Comparison of ENCODE assay signal across 8 cellular contexts in the genomic region with DNA sequence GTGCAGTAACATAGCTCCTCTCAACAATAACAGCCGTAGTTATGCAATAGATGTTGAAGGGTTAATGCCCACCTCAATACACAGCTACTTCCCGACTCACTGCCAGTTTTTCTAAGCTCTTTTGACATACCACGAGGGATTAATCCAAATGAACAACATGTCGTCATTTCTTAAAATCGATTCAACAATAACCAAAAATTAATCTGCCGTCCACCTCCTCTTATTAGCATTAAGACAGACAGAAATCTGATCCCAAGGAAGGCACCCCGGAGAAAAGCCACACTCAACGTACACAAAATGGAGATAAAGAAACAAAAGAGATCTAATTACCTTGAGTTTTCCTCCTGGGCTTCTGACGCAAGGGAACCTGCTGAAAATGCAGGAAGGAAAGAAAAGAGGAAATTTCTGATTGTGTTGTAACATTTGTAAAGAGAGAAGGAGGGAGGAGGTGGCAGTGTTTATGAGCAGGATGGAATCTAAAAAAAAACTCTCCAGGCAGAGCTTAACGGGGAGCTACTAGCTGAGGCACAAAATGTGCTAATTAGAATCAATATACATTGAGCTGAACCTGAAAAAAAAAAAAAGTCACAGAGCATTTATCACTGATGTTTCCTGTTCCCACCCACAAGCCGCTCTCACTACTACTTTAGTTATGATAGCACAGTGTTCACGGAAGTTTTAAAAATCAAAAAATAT.
A peak's percentile ranks its signal among the peaks of the same experiment; 100 is the strongest.
DNase-seq lines count a peak whose midpoint lies in the region; ATAC-seq and TF ChIP-seq lines count a peak whose summit lies in the region.

No MANE protein-coding gene starts in this region.

- TF ChIP-seq CTCF in prostate gland (IDR thresholded peaks at IDR 0.05): no peak

- H3K27ac Mint-ChIP-seq in stimulated activated memory B cell treated with anti-CD40 and anti-IgM and Interleukin-4, amounts not matched to agents 10 μg/mL and 1 μg/mL and 100 μg/mL, for 72 hours: no peak overlapping the region

- peak; percentile 43 for ATAC-seq in HG02938 (IDR thresholded peaks at IDR 0.05; ENCODE audit: unreplicated experiment)
- peak; percentile 44 for ATAC-seq in stimulated activated memory B cell treated with anti-CD40 and anti-IgM and Interleukin-4, amounts not matched to agents 10 μg/mL and 1 μg/mL and 100 μg/mL, for 72 hours

- peak; percentile 45 for DNase-seq in activated CD4-positive, alpha-beta T cell treated with anti-CD3 and anti-CD28 coated beads for 48 hours
- no peak for DNase-seq in activated CD4-positive, alpha-beta T cell treated with anti-CD3 and anti-CD28 coated beads for 1 hour
- DNase-seq in NOMO-1 (lab: John Stamatoyannopoulos, UW; ENCODE audit: unreplicated experiment in 2 of 2) (peak; percentile 59 to 60), foreskin melanocyte (no peak), prostate gland (ENCODE audit: low spot score) (no peak)

- H3K36me3 ChIP-seq in endocrine pancreas (ENCODE audit: control insufficient read depth, insufficient read depth, low read length) (no peaks in the 10 kb centered on the region), prostate gland (no peaks in the 10 kb centered on the region)

- H3K4me3 ChIP-seq in endocrine pancreas (ENCODE audit: control insufficient read depth, insufficient read depth, low read length) (peak overlapping the region; percentile 56), prostate gland (no peak overlapping the region)

- H3K27ac ChIP-seq in prostate gland: no peak overlapping the region

- peaks cover 7% of the 10 kb centered on the region for H3K9me3 Mint-ChIP-seq in stimulated activated memory B cell treated with anti-CD40 and anti-IgM and Interleukin-4, amounts not matched to agents 10 μg/mL and 1 μg/mL and 100 μg/mL, for 72 hours

- peaks cover 28% of the 10 kb centered on the region for H3K4me1 Mint-ChIP-seq in stimulated activated memory B cell treated with anti-CD40 and anti-IgM and Interleukin-4, amounts not matched to agents 10 μg/mL and 1 μg/mL and 100 μg/mL, for 72 hours

- H3K4me1 ChIP-seq in endocrine pancreas (ENCODE audit: control insufficient read depth, insufficient read depth, low read length) (no peaks in the 10 kb centered on the region), prostate gland (replicated peaks) (no peaks in the 10 kb centered on the region)

- intact Hi-C loops in prostate gland (cut with DNase I): no loop called here

- H3K9me3 ChIP-seq in endocrine pancreas (ENCODE audit: control insufficient read depth, low read length) (no peaks in the 10 kb centered on the region), prostate gland (no peaks in the 10 kb centered on the region)

- peak overlapping the region; percentile 42 for H3K4me3 Mint-ChIP-seq in stimulated activated memory B cell treated with anti-CD40 and anti-IgM and Interleukin-4, amounts not matched to agents 10 μg/mL and 1 μg/mL and 100 μg/mL, for 72 hours

- H3K9ac ChIP-seq in endocrine pancreas (ENCODE audit: control insufficient read depth, insufficient read depth, low read length): no peak overlapping the region

- 46% methylated on average over 12 of the region's 12 CpGs for WGBS in prostate gland

- H3K36me3 Mint-ChIP-seq in stimulated activated memory B cell treated with anti-CD40 and anti-IgM and Interleukin-4, amounts not matched to agents 10 μg/mL and 1 μg/mL and 100 μg/mL, for 72 hours: peaks cover 8% of the 10 kb centered on the region

- H3K27me3 ChIP-seq in endocrine pancreas (ENCODE audit: control insufficient read depth, insufficient read depth, low read length) (no peaks in the 10 kb centered on the region), prostate gland (replicated peaks; ENCODE audit: insufficient read depth) (no peaks in the 10 kb centered on the region)

- TF ChIP-seq POLR2A in prostate gland (IDR thresholded peaks at IDR 0.05): no peak

- peaks cover 13% of the 10 kb centered on the region for H3K27me3 Mint-ChIP-seq in stimulated activated memory B cell treated with anti-CD40 and anti-IgM and Interleukin-4, amounts not matched to agents 10 μg/mL and 1 μg/mL and 100 μg/mL, for 72 hours

Comparison
In these comparisons a context has a peak if more than half of its experiments do, and no peak if none do; other contexts are left out.
1. DNase-seq: peak in activated CD4-positive, alpha-beta T cell treated with anti-CD3 and anti-CD28 coated beads for 48 hours (single experiment) and NOMO-1 (2 of 2); none in activated CD4-positive, alpha-beta T cell treated with anti-CD3 and anti-CD28 coated beads for 1 hour (single experiment), foreskin melanocyte (single experiment) and prostate gland (single experiment).